1 cellular context compared by ENCODE assay signal in the genomic region with DNA sequence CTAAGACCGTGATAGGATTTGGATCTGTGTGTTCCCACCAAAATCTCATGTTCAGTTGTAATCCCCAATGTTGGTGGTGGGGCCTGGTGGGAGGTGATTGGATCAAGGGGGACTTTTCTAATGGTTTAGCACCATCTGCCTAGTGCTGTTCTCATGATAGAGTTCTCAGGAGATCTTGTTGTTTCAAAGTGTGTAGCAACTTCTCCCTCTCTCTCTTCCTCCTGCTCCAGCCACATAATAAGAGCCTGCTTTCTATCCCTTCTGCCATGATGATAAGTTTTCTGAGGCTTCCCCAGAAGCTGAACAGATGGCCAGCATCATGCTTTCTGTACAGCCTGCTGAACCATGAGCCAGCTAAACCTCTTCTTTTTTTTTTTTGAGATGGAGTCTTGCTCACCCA.
TF ChIP-seq lines count a peak whose summit lies in the region.

No MANE protein-coding gene starts in this region.

TF ChIP-seq in GM23338, 12 proteins besides CTCF, POLR2A, EP300 and RAD21 (continued from another document):
- TF ChIP-seq, protein P1, sequence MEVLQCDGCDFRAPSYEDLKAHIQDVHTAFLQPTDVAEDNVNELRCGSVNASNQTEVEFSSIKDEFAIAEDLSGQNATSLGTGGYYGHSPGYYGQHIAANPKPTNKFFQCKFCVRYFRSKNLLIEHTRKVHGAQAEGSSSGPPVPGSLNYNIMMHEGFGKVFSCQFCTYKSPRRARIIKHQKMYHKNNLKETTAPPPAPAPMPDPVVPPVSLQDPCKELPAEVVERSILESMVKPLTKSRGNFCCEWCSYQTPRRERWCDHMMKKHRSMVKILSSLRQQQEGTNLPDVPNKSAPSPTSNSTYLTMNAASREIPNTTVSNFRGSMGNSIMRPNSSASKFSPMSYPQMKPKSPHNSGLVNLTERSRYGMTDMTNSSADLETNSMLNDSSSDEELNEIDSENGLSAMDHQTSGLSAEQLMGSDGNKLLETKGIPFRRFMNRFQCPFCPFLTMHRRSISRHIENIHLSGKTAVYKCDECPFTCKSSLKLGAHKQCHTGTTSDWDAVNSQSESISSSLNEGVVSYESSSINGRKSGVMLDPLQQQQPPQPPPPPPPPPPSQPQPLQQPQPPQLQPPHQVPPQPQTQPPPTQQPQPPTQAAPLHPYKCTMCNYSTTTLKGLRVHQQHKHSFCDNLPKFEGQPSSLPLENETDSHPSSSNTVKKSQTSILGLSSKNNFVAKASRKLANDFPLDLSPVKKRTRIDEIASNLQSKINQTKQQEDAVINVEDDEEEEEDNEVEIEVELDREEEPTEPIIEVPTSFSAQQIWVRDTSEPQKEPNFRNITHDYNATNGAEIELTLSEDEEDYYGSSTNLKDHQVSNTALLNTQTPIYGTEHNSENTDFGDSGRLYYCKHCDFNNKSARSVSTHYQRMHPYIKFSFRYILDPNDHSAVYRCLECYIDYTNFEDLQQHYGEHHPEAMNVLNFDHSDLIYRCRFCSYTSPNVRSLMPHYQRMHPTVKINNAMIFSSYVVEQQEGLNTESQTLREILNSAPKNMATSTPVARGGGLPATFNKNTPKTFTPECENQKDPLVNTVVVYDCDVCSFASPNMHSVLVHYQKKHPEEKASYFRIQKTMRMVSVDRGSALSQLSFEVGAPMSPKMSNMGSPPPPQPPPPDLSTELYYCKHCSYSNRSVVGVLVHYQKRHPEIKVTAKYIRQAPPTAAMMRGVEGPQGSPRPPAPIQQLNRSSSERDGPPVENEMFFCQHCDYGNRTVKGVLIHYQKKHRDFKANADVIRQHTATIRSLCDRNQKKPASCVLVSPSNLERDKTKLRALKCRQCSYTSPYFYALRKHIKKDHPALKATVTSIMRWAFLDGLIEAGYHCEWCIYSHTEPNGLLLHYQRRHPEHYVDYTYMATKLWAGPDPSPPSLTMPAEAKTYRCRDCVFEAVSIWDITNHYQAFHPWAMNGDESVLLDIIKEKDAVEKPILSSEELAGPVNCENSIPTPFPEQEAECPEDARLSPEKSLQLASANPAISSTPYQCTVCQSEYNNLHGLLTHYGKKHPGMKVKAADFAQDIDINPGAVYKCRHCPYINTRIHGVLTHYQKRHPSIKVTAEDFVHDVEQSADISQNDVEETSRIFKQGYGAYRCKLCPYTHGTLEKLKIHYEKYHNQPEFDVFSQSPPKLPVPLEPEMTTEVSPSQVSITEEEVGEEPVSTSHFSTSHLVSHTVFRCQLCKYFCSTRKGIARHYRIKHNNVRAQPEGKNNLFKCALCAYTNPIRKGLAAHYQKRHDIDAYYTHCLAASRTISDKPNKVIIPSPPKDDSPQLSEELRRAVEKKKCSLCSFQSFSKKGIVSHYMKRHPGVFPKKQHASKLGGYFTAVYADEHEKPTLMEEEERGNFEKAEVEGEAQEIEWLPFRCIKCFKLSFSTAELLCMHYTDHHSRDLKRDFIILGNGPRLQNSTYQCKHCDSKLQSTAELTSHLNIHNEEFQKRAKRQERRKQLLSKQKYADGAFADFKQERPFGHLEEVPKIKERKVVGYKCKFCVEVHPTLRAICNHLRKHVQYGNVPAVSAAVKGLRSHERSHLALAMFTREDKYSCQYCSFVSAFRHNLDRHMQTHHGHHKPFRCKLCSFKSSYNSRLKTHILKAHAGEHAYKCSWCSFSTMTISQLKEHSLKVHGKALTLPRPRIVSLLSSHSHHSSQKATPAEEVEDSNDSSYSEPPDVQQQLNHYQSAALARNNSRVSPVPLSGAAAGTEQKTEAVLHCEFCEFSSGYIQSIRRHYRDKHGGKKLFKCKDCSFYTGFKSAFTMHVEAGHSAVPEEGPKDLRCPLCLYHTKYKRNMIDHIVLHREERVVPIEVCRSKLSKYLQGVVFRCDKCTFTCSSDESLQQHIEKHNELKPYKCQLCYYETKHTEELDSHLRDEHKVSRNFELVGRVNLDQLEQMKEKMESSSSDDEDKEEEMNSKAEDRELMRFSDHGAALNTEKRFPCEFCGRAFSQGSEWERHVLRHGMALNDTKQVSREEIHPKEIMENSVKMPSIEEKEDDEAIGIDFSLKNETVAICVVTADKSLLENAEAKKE (CRISPR knock-in tag; IDR thresholded peaks at IDR 0.05) = no peak
- TF ChIP-seq CREB1 (CRISPR knock-in tag; IDR thresholded peaks at IDR 0.05; ENCODE audit: low read depth) (no peak), ZNF114 (CRISPR knock-in tag; IDR thresholded peaks at IDR 0.05) (no peak), EZH2phosphoT487 (IDR thresholded peaks at IDR 0.05; ENCODE audit: unreplicated experiment) (no peak), STAT1 (IDR thresholded peaks at IDR 0.05; ENCODE audit: unreplicated experiment) (no peak), POLR2AphosphoS5 (IDR thresholded peaks at IDR 0.05; ENCODE audit: low read depth) (no peak), EZH2 (IDR thresholded peaks at IDR 0.05; ENCODE audit: low read depth, unreplicated experiment) (no peak)
- TF ChIP-seq, protein P2, sequence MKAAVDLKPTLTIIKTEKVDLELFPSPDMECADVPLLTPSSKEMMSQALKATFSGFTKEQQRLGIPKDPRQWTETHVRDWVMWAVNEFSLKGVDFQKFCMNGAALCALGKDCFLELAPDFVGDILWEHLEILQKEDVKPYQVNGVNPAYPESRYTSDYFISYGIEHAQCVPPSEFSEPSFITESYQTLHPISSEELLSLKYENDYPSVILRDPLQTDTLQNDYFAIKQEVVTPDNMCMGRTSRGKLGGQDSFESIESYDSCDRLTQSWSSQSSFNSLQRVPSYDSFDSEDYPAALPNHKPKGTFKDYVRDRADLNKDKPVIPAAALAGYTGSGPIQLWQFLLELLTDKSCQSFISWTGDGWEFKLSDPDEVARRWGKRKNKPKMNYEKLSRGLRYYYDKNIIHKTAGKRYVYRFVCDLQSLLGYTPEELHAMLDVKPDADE (IDR thresholded peaks at IDR 0.05) = no peak
TF ChIP-seq in GM23338: peak in this region for 0.
